8 cellular contexts compared by ENCODE assay signal in genomic region chr2:24164416-24164973, GRCh38. TPM values are rescaled to one million over a fixed set of nuclear protein-coding genes. Genes with fewer than 3 reads are reported as not detected.
DNase-seq lines count a peak whose midpoint lies in the region; ATAC-seq, FAIRE-seq and TF ChIP-seq lines count a peak whose summit lies in the region.

No MANE protein-coding gene starts in this region.

- H3K9ac ChIP-seq in keratinocyte (ENCODE audit: control insufficient read depth, extremely low read depth, insufficient read depth, low read length), result no peak overlapping the region

- no peak for FAIRE-seq in keratinocyte (lab: Jason Lieb, UNC)

- H3K79me2 ChIP-seq in PC-9 (ENCODE audit: low read depth) (no peaks in the 10 kb centered on the region), keratinocyte (ENCODE audit: control insufficient read depth, insufficient read depth, low read length) (no peaks in the 10 kb centered on the region)

- DNase-seq in NCI-H748 (lab: John Stamatoyannopoulos, UW; ENCODE audit: unreplicated experiment) (peak; percentile 30), NCI-H748 treated with DMSO at 0.1 percent for 48 hours (lab: John Stamatoyannopoulos, UW) (no peak), PC-9 (peak in 1 of 2 experiments; percentile 31), keratinocyte (ENCODE audit: low read depth, low spot score) (no peak), hypothalamus (lab: John Stamatoyannopoulos, UW) (no peak)
- DNase-seq in activated naive CD4-positive, alpha-beta T cell treated with anti-CD3 and anti-CD28 coated beads, Interleukin-2, amount 50 U/mL, for 16 hours, result peak; percentile 43

- H3K9me1 ChIP-seq in keratinocyte (ENCODE audit: control insufficient read depth, extremely low read depth, insufficient read depth, low read length), result no peaks in the 10 kb centered on the region

- no peaks in the 10 kb centered on the region for H3K27me3 Mint-ChIP-seq in stimulated activated memory B cell treated with anti-CD40 and anti-IgM and Interleukin-4, amounts not matched to agents 10 μg/mL and 1 μg/mL and 100 μg/mL, for 72 hours

- peak; percentile 54 for ATAC-seq in HG02763 (IDR thresholded peaks at IDR 0.05; ENCODE audit: unreplicated experiment)
- ATAC-seq in stimulated activated memory B cell treated with anti-CD40 and anti-IgM and Interleukin-4, amounts not matched to agents 10 μg/mL and 1 μg/mL and 100 μg/mL, for 72 hours, result peak; percentile 88

- H4K20me1 ChIP-seq in PC-9 (ENCODE audit: insufficient read depth) (no peaks in the 10 kb centered on the region), keratinocyte (ENCODE audit: control insufficient read depth, extremely low read depth, insufficient read depth, low read length) (no peaks in the 10 kb centered on the region)

- H3K4me2 ChIP-seq in PC-9 (no peak overlapping the region), keratinocyte (ENCODE audit: control insufficient read depth, extremely low read depth, insufficient read depth, low read depth, low read length) (no peak overlapping the region)

- peak; percentile 73 for TF ChIP-seq CTCF in PC-9 (conservative IDR thresholded peaks at IDR 0.05)
- TF ChIP-seq CTCF in keratinocyte (optimal IDR thresholded peaks at IDR 0.05 in 1 of 3, IDR thresholded peaks at IDR 0.05 in 1 of 3, conservative IDR thresholded peaks at IDR 0.05 in 1 of 3; ENCODE audit: extremely low read depth in 1 of 3, insufficient read depth in 2 of 3, low read length in 3 of 3), result peak; percentile 48 to 82 (median 73)

- no peak overlapping the region for H3K4me3 ChIP-seq in PC-9
- no peak overlapping the region for H3K4me3 ChIP-seq in keratinocyte (ENCODE audit: control insufficient read depth in 2 of 3, extremely low read depth in 1 of 3, insufficient read depth in 2 of 3, low read depth in 1 of 3, low read length in 3 of 3)

- POLR2A ChIA-PET in PC-9 (lab: Charles Lee; ENCODE audit: unreplicated experiment), result interaction anchor here (0.5 kb wide), 1 partner anchor 86 kb away, joined by 4 read pairs; no protein-coding TSS in a partner anchor

- H3K27ac Mint-ChIP-seq in stimulated activated memory B cell treated with anti-CD40 and anti-IgM and Interleukin-4, amounts not matched to agents 10 μg/mL and 1 μg/mL and 100 μg/mL, for 72 hours, result peak overlapping the region; percentile 74

- H3K4me1 ChIP-seq in PC-9 (replicated peaks; ENCODE audit: insufficient read depth) (no peaks in the 10 kb centered on the region), keratinocyte (ENCODE audit: control insufficient read depth, extremely low read depth, insufficient read depth, low read length) (no peaks in the 10 kb centered on the region)

- CTCF ChIA-PET in PC-9 (lab: Charles Lee), result interaction anchor here (0.6 kb wide), 1 partner anchor 58 kb away, joined by 9 read pairs; no protein-coding TSS in a partner anchor

- peaks cover 17% of the 10 kb centered on the region for H3K4me1 Mint-ChIP-seq in stimulated activated memory B cell treated with anti-CD40 and anti-IgM and Interleukin-4, amounts not matched to agents 10 μg/mL and 1 μg/mL and 100 μg/mL, for 72 hours

- no TSS peak for BruUV-seq in PC-9 (replicated peaks; lab: Mats Ljungman, UMichigan)

- H2AFZ ChIP-seq in PC-9 (no peak overlapping the region), keratinocyte (ENCODE audit: control insufficient read depth, low read length) (no peak overlapping the region)

- H3K9me3 ChIP-seq in PC-9 (ENCODE audit: insufficient read depth, low read depth) (no peaks in the 10 kb centered on the region; the same call in 1 of the 2 replicates), keratinocyte (ENCODE audit: control insufficient read depth, low read depth, low read length) (no peaks in the 10 kb centered on the region)

- peak overlapping the region; percentile 56 for H3K4me3 Mint-ChIP-seq in stimulated activated memory B cell treated with anti-CD40 and anti-IgM and Interleukin-4, amounts not matched to agents 10 μg/mL and 1 μg/mL and 100 μg/mL, for 72 hours

- no peaks in the 10 kb centered on the region for H3K27me3 ChIP-seq in PC-9 (ENCODE audit: insufficient read depth, low read depth)
- no peaks in the 10 kb centered on the region for H3K27me3 ChIP-seq in keratinocyte (ENCODE audit: control insufficient read depth, extremely low read depth, insufficient read depth, low read length)

- H3K36me3 ChIP-seq in PC-9 (ENCODE audit: low read depth), result no peaks in the 10 kb centered on the region
- H3K36me3 ChIP-seq in keratinocyte (ENCODE audit: control insufficient read depth in 2 of 2, extremely low read depth in 1 of 2, insufficient read depth in 2 of 2, low read length in 2 of 2), result no peaks in the 10 kb centered on the region

- no peaks in the 10 kb centered on the region for H3K9me3 Mint-ChIP-seq in stimulated activated memory B cell treated with anti-CD40 and anti-IgM and Interleukin-4, amounts not matched to agents 10 μg/mL and 1 μg/mL and 100 μg/mL, for 72 hours

- H3F3A ChIP-seq in PC-9 (ENCODE audit: insufficient read depth, low read depth), result no peaks in the 10 kb centered on the region

- intact Hi-C loops in PC-9 (cut with micrococcal nuclease; ENCODE audit: unreplicated experiment), result loop anchor here (1.0 kb wide), 1 partner anchor 80 kb away; the partner anchor contains the start of gene TP53I3

- no peaks in the 10 kb centered on the region for H3K9me2 ChIP-seq in PC-9 (ENCODE audit: insufficient read depth)

- H3K27ac ChIP-seq in PC-9 (no peak overlapping the region), keratinocyte (ENCODE audit: control insufficient read depth, insufficient read depth, low read length) (no peak overlapping the region)

- dilution Hi-C loops in keratinocyte (cut with MboI; ENCODE audit: extremely low pct_ligation_motif_present, low sequenced_read_pairs), result no loop called here

- H3K36me3 Mint-ChIP-seq in stimulated activated memory B cell treated with anti-CD40 and anti-IgM and Interleukin-4, amounts not matched to agents 10 μg/mL and 1 μg/mL and 100 μg/mL, for 72 hours, result peaks cover 25% of the 10 kb centered on the region

RNA-seq across cellular contexts. Expression of gene FAM228A, which starts 10.4 kb away (rescaled TPM):
- not detected in 2 replicates for total RNA-seq in PC-9 (2021)
- not detected in 3 replicates for polyA plus RNA-seq in keratinocyte
- not detected for polyA plus RNA-seq in keratinocyte (2011; ENCODE audit: low read depth)
- not detected in 2 replicates for polyA plus RNA-seq in keratinocyte (2011; cell fraction: cytosol; rRNA removed)
- not detected in 2 replicates for polyA plus RNA-seq in keratinocyte (2011; cell fraction: nucleus; rRNA removed)
- not detected in 2 replicates for polyA plus RNA-seq in keratinocyte (2012; ENCODE audit: low replicate concordance)
- not detected in 3 replicates for polyA minus RNA-seq in keratinocyte
- not detected for polyA minus RNA-seq in keratinocyte (2011; cell fraction: cytosol; rRNA and poly(A)+ RNA removed)
- not detected in 2 replicates for polyA minus RNA-seq in keratinocyte (2011; cell fraction: nucleus; rRNA and poly(A)+ RNA removed)

RNA-seq across cellular contexts. Expression of gene FAM228B, which starts 41.2 kb away (rescaled TPM):
- 16.8 and 20.7 TPM in 2 replicates for total RNA-seq in PC-9 (2021)
- 0.73 to 2.5 TPM (median 2.0 TPM) in 3 replicates for polyA plus RNA-seq in keratinocyte
- polyA plus RNA-seq in keratinocyte (2011; ENCODE audit: low read depth), result 4.4 TPM
- 1.5 and 3.4 TPM in 2 replicates for polyA plus RNA-seq in keratinocyte (2011; cell fraction: cytosol; rRNA removed)
- polyA plus RNA-seq in keratinocyte (2011; cell fraction: nucleus; rRNA removed), result 4.9 and 8.5 TPM in 2 replicates
- polyA plus RNA-seq in keratinocyte (2012; ENCODE audit: low replicate concordance), result 2.5 and 4.3 TPM in 2 replicates
- polyA minus RNA-seq in keratinocyte, result 0.23 to 1.0 TPM (median 0.89 TPM) in 3 replicates
- polyA minus RNA-seq in keratinocyte (2011; cell fraction: cytosol; rRNA and poly(A)+ RNA removed), result 4.2 TPM
- 0.32 and 2.5 TPM in 2 replicates for polyA minus RNA-seq in keratinocyte (2011; cell fraction: nucleus; rRNA and poly(A)+ RNA removed)

RNA-seq across cellular contexts. Expression of gene PFN4, which starts 41.4 kb away (rescaled TPM):
- total RNA-seq in PC-9 (2021), result 1.2 and 2.6 TPM in 2 replicates
- 0.14 to 0.28 TPM (median 0.16 TPM) in 3 replicates for polyA plus RNA-seq in keratinocyte
- polyA plus RNA-seq in keratinocyte (2011; ENCODE audit: low read depth), result not detected
- polyA plus RNA-seq in keratinocyte (2011; cell fraction: cytosol; rRNA removed), result 0.09 and 0.21 TPM in 2 replicates
- 0.29 and 0.52 TPM in 2 replicates for polyA plus RNA-seq in keratinocyte (2011; cell fraction: nucleus; rRNA removed)
- polyA plus RNA-seq in keratinocyte (2012; ENCODE audit: low replicate concordance), result 0.22 TPM in 1 of 2 replicates, not detected in the other
- not detected in 3 replicates for polyA minus RNA-seq in keratinocyte
- polyA minus RNA-seq in keratinocyte (2011; cell fraction: cytosol; rRNA and poly(A)+ RNA removed), result not detected
- polyA minus RNA-seq in keratinocyte (2011; cell fraction: nucleus; rRNA and poly(A)+ RNA removed), result not detected in 2 replicates

Comparison
In these comparisons a context has a peak if more than half of its experiments do, and no peak if none do; other contexts are left out.
1. DNase-seq: peak in NCI-H748 (single experiment) and activated naive CD4-positive, alpha-beta T cell treated with anti-CD3 and anti-CD28 coated beads, Interleukin-2, amount 50 U/mL, for 16 hours (single experiment); none in NCI-H748 treated with DMSO at 0.1 percent for 48 hours (single experiment), keratinocyte (single experiment) and hypothalamus (0 of 51).